Comparison of ENCODE assay signal across 9 cellular contexts in the genomic region with DNA sequence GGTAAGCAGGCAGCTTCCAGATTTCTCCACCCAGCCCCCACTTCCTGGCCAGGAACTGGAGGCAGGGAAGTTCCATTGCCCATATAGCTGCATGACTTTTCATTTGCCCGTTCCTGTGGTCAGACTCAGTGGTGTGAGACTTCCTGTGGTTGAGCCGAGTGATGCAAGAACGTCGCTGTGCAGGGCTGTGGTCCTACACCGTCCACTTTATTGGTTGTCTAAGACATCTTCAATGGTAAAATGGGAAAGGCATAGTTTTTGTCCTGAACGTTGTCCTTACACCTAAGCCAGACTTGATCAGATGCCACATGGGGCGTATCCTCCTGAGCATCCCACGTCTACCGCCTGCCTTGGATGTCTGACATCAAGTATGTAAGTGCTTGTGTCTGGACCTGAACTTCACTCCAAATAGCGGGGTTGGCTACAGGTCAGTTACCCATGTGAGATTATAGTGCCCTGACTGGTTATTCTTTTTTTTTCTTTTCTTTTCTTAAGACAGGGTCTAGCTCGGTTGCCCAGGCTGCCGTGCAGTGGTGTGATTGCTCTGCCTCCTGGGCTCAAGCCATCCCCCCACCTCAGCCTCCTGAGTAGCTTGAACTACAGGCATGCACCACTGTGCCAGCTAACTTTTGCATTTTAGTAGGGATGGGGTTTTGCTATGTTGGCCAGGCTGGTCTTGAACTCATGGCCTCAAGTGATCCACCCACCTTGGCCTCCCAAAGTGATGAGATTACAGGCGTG. TPM values are rescaled to one million over a fixed set of nuclear protein-coding genes. Genes with fewer than 3 reads are reported as not detected.
DNase-seq lines count a peak whose midpoint lies in the region; ATAC-seq and TF ChIP-seq lines count a peak whose summit lies in the region.
"Had no signal": no experiment of that assay in that cellular context is flagged by ENCODE, and none has a peak within 500 bp of the region (broad histone marks: within the 10 kb centered on the region; RNA-seq: fewer than 3 reads in every experiment).

No MANE protein-coding gene starts in this region.

- H3K36me3 ChIP-seq in OCI-LY1 (ENCODE audit: insufficient read depth, low read length): no peaks in the 10 kb centered on the region; the same call in 1 of the 2 replicates
- H3K36me3 ChIP-seq in thyroid gland: no peaks in the 10 kb centered on the region

- TF ChIP-seq CTCF in OCI-LY1 (IDR thresholded peaks at IDR 0.05; ENCODE audit: low read length) (no peak), thyroid gland (IDR thresholded peaks at IDR 0.05) (no peak)

- H3K4me1 Mint-ChIP-seq in dendritic cell treated with granulocyte-macrophage colony-stimulating factor and Interleukin-4, amounts not matched to agents 40 ng/mL and 50 ng/mL, for 4 days (ENCODE audit: low read depth): peaks cover 41% of the 10 kb centered on the region
- peaks cover 37% of the 10 kb centered on the region for H3K4me1 Mint-ChIP-seq in stimulated activated memory B cell treated with anti-CD40 and anti-IgM and Interleukin-4, amounts not matched to agents 10 μg/mL and 1 μg/mL and 100 μg/mL, for 72 hours

- H3K36me3 Mint-ChIP-seq in dendritic cell treated with granulocyte-macrophage colony-stimulating factor and Interleukin-4, amounts not matched to agents 40 ng/mL and 50 ng/mL, for 4 days (ENCODE audit: low read depth): no peaks in the 10 kb centered on the region
- peaks cover 10% of the 10 kb centered on the region for H3K36me3 Mint-ChIP-seq in stimulated activated memory B cell treated with anti-CD40 and anti-IgM and Interleukin-4, amounts not matched to agents 10 μg/mL and 1 μg/mL and 100 μg/mL, for 72 hours

- peaks cover 56% of the 10 kb centered on the region for H3K4me1 ChIP-seq in OCI-LY1 (ENCODE audit: insufficient read depth, low read length, severe bottlenecking)
- no peaks in the 10 kb centered on the region for H3K4me1 ChIP-seq in thyroid gland

- H3K4me2 ChIP-seq in OCI-LY1 (ENCODE audit: low read length): peak overlapping the region; percentile 42

- H3K27ac ChIP-seq in OCI-LY1 (ENCODE audit: low read depth, low read length, poor library complexity, severe bottlenecking) (peak overlapping the region; percentile 97), thyroid gland (no peak overlapping the region)

- H3K9ac ChIP-seq in OCI-LY1 (ENCODE audit: low read length): peak overlapping the region; percentile 51; the same call in 1 of the 2 replicates

- H3K27me3 Mint-ChIP-seq in dendritic cell treated with granulocyte-macrophage colony-stimulating factor and Interleukin-4, amounts not matched to agents 40 ng/mL and 50 ng/mL, for 4 days: peaks cover 51% of the 10 kb centered on the region
- no peaks in the 10 kb centered on the region for H3K27me3 Mint-ChIP-seq in stimulated activated memory B cell treated with anti-CD40 and anti-IgM and Interleukin-4, amounts not matched to agents 10 μg/mL and 1 μg/mL and 100 μg/mL, for 72 hours

- H3K27me3 ChIP-seq in OCI-LY1 (ENCODE audit: insufficient read depth, low read length) (no peaks in the 10 kb centered on the region), thyroid gland (no peaks in the 10 kb centered on the region)

- no peaks in the 10 kb centered on the region for H3K9me3 ChIP-seq in OCI-LY1 (ENCODE audit: low read length)
- no peaks in the 10 kb centered on the region for H3K9me3 ChIP-seq in thyroid gland

- no peaks in the 10 kb centered on the region for H3K9me3 Mint-ChIP-seq in dendritic cell treated with granulocyte-macrophage colony-stimulating factor and Interleukin-4, amounts not matched to agents 40 ng/mL and 50 ng/mL, for 4 days
- H3K9me3 Mint-ChIP-seq in stimulated activated memory B cell treated with anti-CD40 and anti-IgM and Interleukin-4, amounts not matched to agents 10 μg/mL and 1 μg/mL and 100 μg/mL, for 72 hours: peaks cover 6% of the 10 kb centered on the region

- peak overlapping the region; percentile 27 for H3K4me3 Mint-ChIP-seq in dendritic cell treated with granulocyte-macrophage colony-stimulating factor and Interleukin-4, amounts not matched to agents 40 ng/mL and 50 ng/mL, for 4 days
- H3K4me3 Mint-ChIP-seq in stimulated activated memory B cell treated with anti-CD40 and anti-IgM and Interleukin-4, amounts not matched to agents 10 μg/mL and 1 μg/mL and 100 μg/mL, for 72 hours: peak overlapping the region; percentile 51

- peak; percentile 61 for ATAC-seq in HG02610 (IDR thresholded peaks at IDR 0.05; ENCODE audit: unreplicated experiment)
- ATAC-seq in stimulated activated memory B cell treated with anti-CD40 and anti-IgM and Interleukin-4, amounts not matched to agents 10 μg/mL and 1 μg/mL and 100 μg/mL, for 72 hours: peak; percentile 71

- TF ChIP-seq POLR2A in thyroid gland (IDR thresholded peaks at IDR 0.05): no peak

- H3K4me3 ChIP-seq in OCI-LY1 (ENCODE audit: low read depth, low read length, poor library complexity, severe bottlenecking) (peak overlapping the region; percentile 20), thyroid gland (replicated peaks in 1 of 3) (no peak overlapping the region)

- H3K9me2 ChIP-seq in OCI-LY1 (ENCODE audit: low read depth, low read length): no peaks in the 10 kb centered on the region

- intact Hi-C loops in dendritic cell treated with granulocyte-macrophage colony-stimulating factor and Interleukin-4, amounts not matched to agents 40 ng/mL and 50 ng/mL, for 4 days (cut with micrococcal nuclease): loop anchor here (10.0 kb wide), 1 partner anchor 162 kb away; the partner anchor contains the start of gene TOX2
- intact Hi-C loops in thyroid gland (cut with DNase I): no loop called here

- H2AFZ ChIP-seq in OCI-LY1 (ENCODE audit: low read length): no peak overlapping the region

- H3K79me2 ChIP-seq in OCI-LY1 (ENCODE audit: insufficient read depth, low read length): no peaks in the 10 kb centered on the region

- peak overlapping the region; percentile 60 for H3K27ac Mint-ChIP-seq in dendritic cell treated with granulocyte-macrophage colony-stimulating factor and Interleukin-4, amounts not matched to agents 40 ng/mL and 50 ng/mL, for 4 days
- H3K27ac Mint-ChIP-seq in stimulated activated memory B cell treated with anti-CD40 and anti-IgM and Interleukin-4, amounts not matched to agents 10 μg/mL and 1 μg/mL and 100 μg/mL, for 72 hours: peak overlapping the region; percentile 99

- 79 to 81% methylated on average over 13 of the region's 13 CpGs for WGBS in thyroid gland, 2 donors

- no peaks in the 10 kb centered on the region for H4K20me1 ChIP-seq in OCI-LY1 (ENCODE audit: insufficient read depth, low read length)

- DNase-seq in activated T-cell treated with anti-CD3 and anti-CD28 coated beads for 48 hours (ENCODE audit: low read depth) (peak; percentile 40), thyroid gland (no peak), NCI-H1105 treated with DMSO at 0.1 percent for 48 hours (lab: John Stamatoyannopoulos, UW) (no peak)
- DNase-seq in activated T-cell treated with anti-CD3 and anti-CD28 coated beads, Interleukin-2, amount 50 U/mL, for 1 hour: no peak
- DNase-seq: DND-41 had no signal

- no peaks in the 10 kb centered on the region for H3F3A ChIP-seq in OCI-LY1 (ENCODE audit: insufficient read depth, low read length)

RNA-seq across cellular contexts. Expression of gene GTSF1L, which starts 25.9 kb away (rescaled TPM):
- not detected for total RNA-seq in thyroid gland
